In the genomic region with DNA sequence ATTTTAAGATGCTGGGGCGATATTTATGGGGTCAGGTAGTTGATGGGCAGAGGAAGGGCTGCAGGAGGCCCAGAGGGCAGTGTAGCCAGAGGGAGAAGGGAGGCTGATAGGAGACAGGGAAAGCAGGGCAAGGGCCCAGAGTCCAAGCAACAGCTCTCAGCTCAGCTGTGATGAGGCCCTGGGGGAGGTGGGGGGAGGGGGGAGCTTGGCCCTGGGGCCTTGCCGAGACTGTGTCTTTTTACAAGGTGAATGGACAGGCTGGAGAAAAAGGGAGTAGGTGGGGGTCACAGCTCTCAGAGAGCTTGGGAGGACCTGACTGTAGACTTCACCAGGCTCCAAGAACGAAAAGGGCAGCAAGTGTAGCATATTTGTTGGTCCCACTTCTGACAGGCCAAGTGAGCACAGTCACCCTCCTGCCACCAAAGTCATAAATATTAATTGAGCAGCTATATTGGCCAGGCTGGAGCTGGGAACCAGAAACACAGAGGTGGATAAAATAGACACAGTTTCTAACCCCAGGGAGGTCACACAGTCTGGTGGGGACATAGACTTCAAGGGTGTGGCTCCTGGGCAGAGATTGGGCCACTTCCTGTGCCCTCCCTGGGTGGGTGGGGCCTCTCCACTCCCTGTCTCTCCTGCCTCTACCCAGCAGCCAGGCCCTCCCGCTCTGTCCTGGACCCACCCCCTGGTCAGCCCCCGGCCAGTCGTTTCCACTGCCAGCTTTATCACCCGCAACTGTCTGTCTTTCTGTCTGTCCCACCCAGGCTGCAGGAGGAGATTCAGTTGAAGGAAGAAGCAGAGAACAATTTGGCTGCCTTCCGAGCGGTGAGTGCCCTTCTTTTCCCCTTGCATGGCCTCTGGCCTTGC, we compare ENCODE assay signal across 1 cellular context.
TF ChIP-seq lines count a peak whose summit lies in the region.

No MANE protein-coding gene starts in this region.

TF ChIP-seq in WTC11, 78 proteins besides CTCF, POLR2A, EP300 and RAD21 (continued from another document):
- TF ChIP-seq ZNF671 (CRISPR knock-in tag; IDR thresholded peaks at IDR 0.05) (no peak), FOXP1 (CRISPR knock-in tag; IDR thresholded peaks at IDR 0.05; ENCODE audit: borderline replicate concordance) (no peak), FOXK1 (CRISPR knock-in tag; IDR thresholded peaks at IDR 0.05) (no peak), SP1 (CRISPR knock-in tag; conservative IDR thresholded peaks at IDR 0.05) (no peak), SMAD3 (CRISPR knock-in tag; IDR thresholded peaks at IDR 0.05; ENCODE audit: borderline replicate concordance) (no peak), ZNF232 (CRISPR knock-in tag; IDR thresholded peaks at IDR 0.05) (no peak), NR2C2 (CRISPR knock-in tag; IDR thresholded peaks at IDR 0.05) (no peak), RORB (CRISPR knock-in tag; IDR thresholded peaks at IDR 0.05) (no peak), CREM (CRISPR knock-in tag; IDR thresholded peaks at IDR 0.05) (no peak), ETV6 (CRISPR knock-in tag; IDR thresholded peaks at IDR 0.05) (no peak)
- TF ChIP-seq, protein P1, sequence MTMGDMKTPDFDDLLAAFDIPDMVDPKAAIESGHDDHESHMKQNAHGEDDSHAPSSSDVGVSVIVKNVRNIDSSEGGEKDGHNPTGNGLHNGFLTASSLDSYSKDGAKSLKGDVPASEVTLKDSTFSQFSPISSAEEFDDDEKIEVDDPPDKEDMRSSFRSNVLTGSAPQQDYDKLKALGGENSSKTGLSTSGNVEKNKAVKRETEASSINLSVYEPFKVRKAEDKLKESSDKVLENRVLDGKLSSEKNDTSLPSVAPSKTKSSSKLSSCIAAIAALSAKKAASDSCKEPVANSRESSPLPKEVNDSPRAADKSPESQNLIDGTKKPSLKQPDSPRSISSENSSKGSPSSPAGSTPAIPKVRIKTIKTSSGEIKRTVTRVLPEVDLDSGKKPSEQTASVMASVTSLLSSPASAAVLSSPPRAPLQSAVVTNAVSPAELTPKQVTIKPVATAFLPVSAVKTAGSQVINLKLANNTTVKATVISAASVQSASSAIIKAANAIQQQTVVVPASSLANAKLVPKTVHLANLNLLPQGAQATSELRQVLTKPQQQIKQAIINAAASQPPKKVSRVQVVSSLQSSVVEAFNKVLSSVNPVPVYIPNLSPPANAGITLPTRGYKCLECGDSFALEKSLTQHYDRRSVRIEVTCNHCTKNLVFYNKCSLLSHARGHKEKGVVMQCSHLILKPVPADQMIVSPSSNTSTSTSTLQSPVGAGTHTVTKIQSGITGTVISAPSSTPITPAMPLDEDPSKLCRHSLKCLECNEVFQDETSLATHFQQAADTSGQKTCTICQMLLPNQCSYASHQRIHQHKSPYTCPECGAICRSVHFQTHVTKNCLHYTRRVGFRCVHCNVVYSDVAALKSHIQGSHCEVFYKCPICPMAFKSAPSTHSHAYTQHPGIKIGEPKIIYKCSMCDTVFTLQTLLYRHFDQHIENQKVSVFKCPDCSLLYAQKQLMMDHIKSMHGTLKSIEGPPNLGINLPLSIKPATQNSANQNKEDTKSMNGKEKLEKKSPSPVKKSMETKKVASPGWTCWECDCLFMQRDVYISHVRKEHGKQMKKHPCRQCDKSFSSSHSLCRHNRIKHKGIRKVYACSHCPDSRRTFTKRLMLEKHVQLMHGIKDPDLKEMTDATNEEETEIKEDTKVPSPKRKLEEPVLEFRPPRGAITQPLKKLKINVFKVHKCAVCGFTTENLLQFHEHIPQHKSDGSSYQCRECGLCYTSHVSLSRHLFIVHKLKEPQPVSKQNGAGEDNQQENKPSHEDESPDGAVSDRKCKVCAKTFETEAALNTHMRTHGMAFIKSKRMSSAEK (CRISPR knock-in tag; IDR thresholded peaks at IDR 0.05; ENCODE audit: borderline replicate concordance): no peak
TF ChIP-seq in WTC11: peak in this region for 0.
